In the genomic region with DNA sequence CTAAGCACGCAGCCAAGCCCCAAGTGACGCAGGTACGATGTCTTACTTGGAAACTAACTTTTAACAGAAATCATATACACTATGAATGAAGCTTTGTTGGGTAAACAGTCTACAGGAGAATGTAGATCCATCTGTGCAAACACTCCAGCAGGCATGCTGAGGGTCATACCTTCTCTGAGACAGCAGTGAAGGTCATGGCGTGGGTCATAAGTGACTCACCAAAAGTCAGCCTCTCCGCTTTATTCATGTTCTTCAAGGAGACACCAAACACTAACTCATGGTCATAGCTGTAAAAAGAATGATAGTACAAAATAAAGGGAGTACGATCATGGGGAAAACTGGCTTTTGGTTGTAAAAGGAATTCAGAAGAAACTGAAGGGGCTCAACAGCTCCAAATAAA, we compare ENCODE assay signal across 3 cellular contexts.
TF ChIP-seq lines count a peak whose summit lies in the region.

No MANE protein-coding gene starts in this region.

TF ChIP-seq in A549, 52 proteins besides CTCF, POLR2A, EP300 and RAD21 (continues in another document):
- no peak for TF ChIP-seq HES2 (IDR thresholded peaks at IDR 0.05)
- no peak for TF ChIP-seq MYC (IDR thresholded peaks at IDR 0.05; ENCODE audit: borderline replicate concordance, low read length)
- TF ChIP-seq FOSL2 (IDR thresholded peaks at IDR 0.05): 0 out of 2 replicates have a peak, but pooled peaks have one; percentile 31
- TF ChIP-seq FOSL2 (CRISPR knock-in tag; IDR thresholded peaks at IDR 0.05): peak; percentile 48; the same call in 1 of the 2 replicates
- no peak for TF ChIP-seq RARB (CRISPR knock-in tag; IDR thresholded peaks at IDR 0.05)
- TF ChIP-seq BCL3 (IDR thresholded peaks at IDR 0.05): no peak
- TF ChIP-seq NR3C1 (IDR thresholded peaks at IDR 0.05): no peak
- no peak for TF ChIP-seq TP53 (CRISPR knock-in tag; IDR thresholded peaks at IDR 0.05)
- TF ChIP-seq, protein P1, sequence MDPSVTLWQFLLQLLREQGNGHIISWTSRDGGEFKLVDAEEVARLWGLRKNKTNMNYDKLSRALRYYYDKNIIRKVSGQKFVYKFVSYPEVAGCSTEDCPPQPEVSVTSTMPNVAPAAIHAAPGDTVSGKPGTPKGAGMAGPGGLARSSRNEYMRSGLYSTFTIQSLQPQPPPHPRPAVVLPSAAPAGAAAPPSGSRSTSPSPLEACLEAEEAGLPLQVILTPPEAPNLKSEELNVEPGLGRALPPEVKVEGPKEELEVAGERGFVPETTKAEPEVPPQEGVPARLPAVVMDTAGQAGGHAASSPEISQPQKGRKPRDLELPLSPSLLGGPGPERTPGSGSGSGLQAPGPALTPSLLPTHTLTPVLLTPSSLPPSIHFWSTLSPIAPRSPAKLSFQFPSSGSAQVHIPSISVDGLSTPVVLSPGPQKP (IDR thresholded peaks at IDR 0.05; ENCODE audit: low read depth, low read length): no peak
- no peak for TF ChIP-seq CHD2 (IDR thresholded peaks at IDR 0.05; ENCODE audit: low read length, partially characterized antibody)
- TF ChIP-seq RFX5 (IDR thresholded peaks at IDR 0.05): no peak
- no peak for TF ChIP-seq MAFK (IDR thresholded peaks at IDR 0.05; ENCODE audit: partially characterized antibody)
- TF ChIP-seq HDAC2 (IDR thresholded peaks at IDR 0.05): no peak
- TF ChIP-seq, protein P2, sequence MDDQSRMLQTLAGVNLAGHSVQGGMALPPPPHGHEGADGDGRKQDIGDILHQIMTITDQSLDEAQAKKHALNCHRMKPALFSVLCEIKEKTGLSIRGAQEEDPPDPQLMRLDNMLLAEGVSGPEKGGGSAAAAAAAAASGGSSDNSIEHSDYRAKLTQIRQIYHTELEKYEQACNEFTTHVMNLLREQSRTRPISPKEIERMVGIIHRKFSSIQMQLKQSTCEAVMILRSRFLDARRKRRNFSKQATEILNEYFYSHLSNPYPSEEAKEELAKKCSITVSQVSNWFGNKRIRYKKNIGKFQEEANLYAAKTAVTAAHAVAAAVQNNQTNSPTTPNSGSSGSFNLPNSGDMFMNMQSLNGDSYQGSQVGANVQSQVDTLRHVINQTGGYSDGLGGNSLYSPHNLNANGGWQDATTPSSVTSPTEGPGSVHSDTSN (IDR thresholded peaks at IDR 0.05): no peak
- TF ChIP-seq SMC3 (IDR thresholded peaks at IDR 0.05): no peak
- TF ChIP-seq CEBPB (IDR thresholded peaks at IDR 0.05): no peak
- TF ChIP-seq CHD4 (IDR thresholded peaks at IDR 0.05; ENCODE audit: borderline replicate concordance): no peak
- peak; percentile 57; the same call in 1 of the 2 replicates for TF ChIP-seq ESRRA (IDR thresholded peaks at IDR 0.05; ENCODE audit: borderline replicate concordance, low read length)
- TF ChIP-seq ZFP36 (IDR thresholded peaks at IDR 0.05; ENCODE audit: borderline replicate concordance, partially characterized antibody): no peak
- no peak for TF ChIP-seq HOXA7 (CRISPR knock-in tag; IDR thresholded peaks at IDR 0.05)
- TF ChIP-seq, protein P3, sequence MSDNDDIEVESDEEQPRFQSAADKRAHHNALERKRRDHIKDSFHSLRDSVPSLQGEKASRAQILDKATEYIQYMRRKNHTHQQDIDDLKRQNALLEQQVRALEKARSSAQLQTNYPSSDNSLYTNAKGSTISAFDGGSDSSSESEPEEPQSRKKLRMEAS (IDR thresholded peaks at IDR 0.05): peak; percentile 37; the same call in 1 of the 2 replicates
- TF ChIP-seq NFE2L2 (conservative IDR thresholded peaks at IDR 0.05; ENCODE audit: low read length): no peak
- peak; percentile 21; the same call in 1 of the 2 replicates for TF ChIP-seq JUNB (IDR thresholded peaks at IDR 0.05)

TF ChIP-seq in IMR-90, 13 proteins besides CTCF, POLR2A, EP300 and RAD21:
- TF ChIP-seq RCOR1 (IDR thresholded peaks at IDR 0.05; ENCODE audit: insufficient replicate concordance, low read length) (no peak), CEBPB (IDR thresholded peaks at IDR 0.05; ENCODE audit: low read depth, low read length) (no peak), FOS (IDR thresholded peaks at IDR 0.05; ENCODE audit: low read depth, low read length) (no peak), MAZ (IDR thresholded peaks at IDR 0.05; ENCODE audit: borderline replicate concordance, low read depth, low read length) (no peak), BHLHE40 (IDR thresholded peaks at IDR 0.05; ENCODE audit: low read depth, low read length) (no peak), CHD1 (IDR thresholded peaks at IDR 0.05; ENCODE audit: low read depth, low read length) (no peak), MXI1 (IDR thresholded peaks at IDR 0.05; ENCODE audit: borderline replicate concordance, low read depth, low read length) (no peak), RFX5 (IDR thresholded peaks at IDR 0.05; ENCODE audit: low read depth, low read length) (no peak), SMC3 (IDR thresholded peaks at IDR 0.05; ENCODE audit: low read depth, low read length) (no peak), NFE2L2 (IDR thresholded peaks at IDR 0.05; ENCODE audit: low read depth, low read length) (no peak), USF2 (IDR thresholded peaks at IDR 0.05; ENCODE audit: low read depth, low read length) (no peak), MAFK (IDR thresholded peaks at IDR 0.05; ENCODE audit: low read depth, low read length) (no peak)
- TF ChIP-seq, protein P1 (IDR thresholded peaks at IDR 0.05; ENCODE audit: borderline replicate concordance, low read depth, low read length): no peak

TF ChIP-seq in K562, 482 proteins besides CTCF, POLR2A, EP300 and RAD21:
- TF ChIP-seq EZH2 (IDR thresholded peaks at IDR 0.05; ENCODE audit: borderline replicate concordance, low read depth, low read length) (no peak), TOE1 (IDR thresholded peaks at IDR 0.05; ENCODE audit: borderline replicate concordance) (no peak), TOE1 (CRISPR knock-in tag; IDR thresholded peaks at IDR 0.05; ENCODE audit: borderline replicate concordance, low read depth) (no peak), MTA1 (IDR thresholded peaks at IDR 0.05; ENCODE audit: borderline replicate concordance) (no peak), SRSF9 (IDR thresholded peaks at IDR 0.05; ENCODE audit: borderline replicate concordance, low read depth, low read length) (no peak), PHF20 (IDR thresholded peaks at IDR 0.05; ENCODE audit: partially characterized antibody) (no peak), FOSL1 (tag; conservative IDR thresholded peaks at IDR 0.05) (peak; percentile 21; the same call in 1 of the 2 replicates), POU5F1 (IDR thresholded peaks at IDR 0.05; ENCODE audit: borderline replicate concordance, low read depth, low read length, partially characterized antibody) (no peak), TCFL5 (CRISPR knock-in tag; conservative IDR thresholded peaks at IDR 0.05) (no peak)
